Comparison of ENCODE assay signal across 8 cellular contexts in genomic region chr17:80474231-80474932, GRCh38. TPM values are rescaled to one million over a fixed set of nuclear protein-coding genes. Genes with fewer than 3 reads are reported as not detected.
DNase-seq lines count a peak whose midpoint lies in the region; ATAC-seq and TF ChIP-seq lines count a peak whose summit lies in the region.

No MANE protein-coding gene starts in this region.

- no peak overlapping the region for H3K27ac Mint-ChIP-seq in T-helper 17 cell
- H3K27ac Mint-ChIP-seq in stimulated activated naive CD8-positive, alpha-beta T cell treated with anti-CD3 and anti-CD28 coated beads, Interleukin-15, amount 100 ng/mL, for 72 hours: no peak overlapping the region

- H3K36me3 Mint-ChIP-seq in T-helper 17 cell (ENCODE audit: low read depth): no peaks in the 10 kb centered on the region

- TF ChIP-seq POLR2A in erythroblast (IDR thresholded peaks at IDR 0.05; ENCODE audit: low read length): no peak

- H3K4me3 ChIP-seq in fibroblast of mammary gland (ENCODE audit: control insufficient read depth, low read depth, low read length): no peak overlapping the region

- TF ChIP-seq CTCF in fibroblast of mammary gland (conservative IDR thresholded peaks at IDR 0.05; ENCODE audit: control insufficient read depth, insufficient read depth, low read depth, low read length) (no peak), GM13976 (IDR thresholded peaks at IDR 0.05; ENCODE audit: borderline replicate concordance, control extremely low read depth, extremely low read depth, insufficient read depth, missing control alignments) (no peak)

- peak; percentile 32 for ATAC-seq in T-helper 17 cell
- peak; percentile 13 for ATAC-seq in stimulated activated naive CD8-positive, alpha-beta T cell treated with anti-CD3 and anti-CD28 coated beads, Interleukin-15, amount 100 ng/mL, for 72 hours

- DNase-seq in D341Med (ENCODE audit: low spot score) (peak; percentile 80), HUDEP-2 (lab: John Stamatoyannopoulos, UW; ENCODE audit: unreplicated experiment in 76 of 76) (peak in 42 of 76 experiments; percentile 7 to 73 (median 28)), T-helper 17 cell (no peak), fibroblast of mammary gland (ENCODE audit: low read depth) (peak; percentile 41), erythroblast (lab: John Stamatoyannopoulos, UW) (no peak), GM13976 (ENCODE audit: low spot score) (no peak), inferior parietal cortex (ENCODE audit: extremely low spot score) (no peak)
- peak in 1 of 2 donors; percentile 38 for DNase-seq in stimulated activated naive CD8-positive, alpha-beta T cell treated with anti-CD3 and anti-CD28 coated beads, Interleukin-15, amount 100 ng/mL, for 72 hours

- peak overlapping the region; percentile 86 for H3K4me3 Mint-ChIP-seq in T-helper 17 cell
- H3K4me3 Mint-ChIP-seq in stimulated activated naive CD8-positive, alpha-beta T cell treated with anti-CD3 and anti-CD28 coated beads, Interleukin-15, amount 100 ng/mL, for 72 hours: peak overlapping the region; percentile 77 to 84

- H3K4me1 Mint-ChIP-seq in T-helper 17 cell: peaks cover 18% of the 10 kb centered on the region
- H3K4me1 Mint-ChIP-seq in stimulated activated naive CD8-positive, alpha-beta T cell treated with anti-CD3 and anti-CD28 coated beads, Interleukin-15, amount 100 ng/mL, for 72 hours: peaks cover 49% of the 10 kb centered on the region

- no peaks in the 10 kb centered on the region for H3K9me3 ChIP-seq in T-helper 17 cell (ENCODE audit: control insufficient read depth, low read length, poor library complexity, severe bottlenecking)

- H3K9me3 Mint-ChIP-seq in stimulated activated naive CD8-positive, alpha-beta T cell treated with anti-CD3 and anti-CD28 coated beads, Interleukin-15, amount 100 ng/mL, for 72 hours: no peaks in the 10 kb centered on the region

- H3K27me3 Mint-ChIP-seq in T-helper 17 cell: peaks cover 61% of the 10 kb centered on the region
- H3K27me3 Mint-ChIP-seq in stimulated activated naive CD8-positive, alpha-beta T cell treated with anti-CD3 and anti-CD28 coated beads, Interleukin-15, amount 100 ng/mL, for 72 hours: peaks cover 70% of the 10 kb centered on the region

- in situ Hi-C loops in GM13976 (cut with MboI; ENCODE audit: low sequenced_read_pairs, unreplicated experiment): no loop called here

RNA-seq across cellular contexts. Expression of gene NPTX1, which starts 2.0 kb away (rescaled TPM):
- total RNA-seq in T-helper 17 cell: under 1 TPM; 0.07 to 0.99 TPM

RNA-seq across cellular contexts. Expression of gene ENDOV, which starts 59.4 kb away (rescaled TPM):
- 10 to 100 TPM; 14.1 to 24.5 TPM for total RNA-seq in T-helper 17 cell

Comparison
In these comparisons a context has a peak if more than half of its experiments do, and no peak if none do; other contexts are left out.
1. DNase-seq: peak in D341Med (single experiment), HUDEP-2 (42 of 76) and fibroblast of mammary gland (single experiment); none in T-helper 17 cell (0 of 3), erythroblast (0 of 2), GM13976 (single experiment) and inferior parietal cortex (single experiment).